14 cellular contexts compared by ENCODE assay signal in genomic region chr5:124706041-124706440, GRCh38. TPM values are rescaled to one million over a fixed set of nuclear protein-coding genes. Genes with fewer than 3 reads are reported as not detected.
DNase-seq lines count a peak whose midpoint lies in the region; ATAC-seq, FAIRE-seq and TF ChIP-seq lines count a peak whose summit lies in the region.
"Had no signal": no experiment of that assay in that cellular context is flagged by ENCODE, and none has a peak within 500 bp of the region (broad histone marks: within the 10 kb centered on the region; RNA-seq: fewer than 3 reads in every experiment).

No MANE protein-coding gene starts in this region.

- peaks cover 0 to 5% (median 0%) of the 10 kb centered on the region in 11 experiments; a peak in 5 of 22 replicates for H3K27me3 ChIP-seq in BLaER1 treated with 17β-estradiol and CSF1 and Interleukin-3, amounts not matched to agents 10 nM and 100 nM
- H3K27me3 ChIP-seq: gastrocnemius medialis had no signal

- H3K9me3 Mint-ChIP-seq in activated B cell treated with CpG ODN at 0.5 μM for 24 hours (no peaks in the 10 kb centered on the region), nephron progenitor cell (no peaks in the 10 kb centered on the region)
- H3K9me3 Mint-ChIP-seq: activated CD4-positive, alpha-beta T cell treated with anti-CD3 and anti-CD28 coated beads, Interleukin-2, amount 10 ng/mL, durations not matched to agents 7 days and 5 days had no signal

- TF ChIP-seq CTCF in activated B cell treated with CpG ODN at 0.5 μM for 24 hours (IDR thresholded peaks at IDR 0.05) (no peak), nephron progenitor cell (IDR thresholded peaks at IDR 0.05) (no peak)

- H3K4me3 ChIP-seq in BLaER1 treated with 17β-estradiol and CSF1 and Interleukin-3, amounts not matched to agents 10 nM and 100 nM = 0 out of 20 replicates have a peak overlapping the region, but pooled peaks of 1 of the 10 experiments have one; percentile 4

- no peak for DNase-seq in activated B cell treated with CpG ODN at 0.5 μM for 24 hours
- DNase-seq in nephron progenitor cell = no peak
- DNase-seq in activated CD4-positive, alpha-beta T cell treated with anti-CD3 and anti-CD28 coated beads, Interleukin-2, amount 50 U/mL, for 4 hours = no peak
- no peak for DNase-seq in foreskin melanocyte
- DNase-seq in urothelium cell line (ENCODE audit: low spot score) = no peak
- DNase-seq: activated CD4-positive, alpha-beta T cell treated with anti-CD3 and anti-CD28 coated beads, Interleukin-2, amount 10 ng/mL, durations not matched to agents 7 days and 5 days; CD4-positive, alpha-beta memory T cell; erythroblast; gastrocnemius medialis; KG1; SW 1271 had no signal

- CTCF ChIA-PET in activated B cell treated with CpG ODN at 0.5 μM for 24 hours (lab: Charles Lee) = interaction anchor here (1.1 kb wide), 1 partner anchor 42 kb away, joined by 6 read pairs; no protein-coding TSS in a partner anchor

- no peak for FAIRE-seq in urothelium cell line (lab: Jason Lieb, UNC)

- H3K27ac ChIP-seq in BLaER1 treated with 17β-estradiol and CSF1 and Interleukin-3, amounts not matched to agents 10 nM and 100 nM = 0 out of 22 replicates have a peak overlapping the region, but pooled peaks of 1 of the 11 experiments have one; percentile 21
- H3K27ac ChIP-seq: gastrocnemius medialis had no signal

- H3K27ac Mint-ChIP-seq in activated B cell treated with CpG ODN at 0.5 μM for 24 hours (peak overlapping the region; percentile 89), nephron progenitor cell (peak overlapping the region; percentile 33)
- H3K27ac Mint-ChIP-seq: activated CD4-positive, alpha-beta T cell treated with anti-CD3 and anti-CD28 coated beads, Interleukin-2, amount 10 ng/mL, durations not matched to agents 7 days and 5 days had no signal

- no peak overlapping the region for H3K9ac ChIP-seq in BLaER1 treated with 17β-estradiol and CSF1 and Interleukin-3, amounts not matched to agents 10 nM and 100 nM

- peaks cover 0 to 60% (median 4%) of the 10 kb centered on the region in 11 experiments; a peak in 11 of 22 replicates for H3K36me3 ChIP-seq in BLaER1 treated with 17β-estradiol and CSF1 and Interleukin-3, amounts not matched to agents 10 nM and 100 nM
- H3K36me3 ChIP-seq: gastrocnemius medialis had no signal

- POLR2A ChIA-PET in activated B cell treated with CpG ODN at 0.5 μM for 24 hours (lab: Charles Lee) = interaction anchor here (0.5 to 8.0 kb wide), 11 partner anchors 12 to 230 kb away, joined by 3 to 99 read pairs (median 6); partner anchors contain the start of gene ZNF608

- ATAC-seq in GM19351 (IDR thresholded peaks at IDR 0.05; ENCODE audit: unreplicated experiment) (peak; percentile 13), activated B cell treated with CpG ODN at 0.5 μM for 24 hours (ENCODE audit: low read depth) (peak; percentile 20), GM18858 (IDR thresholded peaks at IDR 0.05; ENCODE audit: unreplicated experiment) (no peak)

- no peaks in the 10 kb centered on the region for H3K27me3 Mint-ChIP-seq in activated B cell treated with CpG ODN at 0.5 μM for 24 hours
- H3K27me3 Mint-ChIP-seq in nephron progenitor cell (ENCODE audit: low read depth, poor library complexity) = no peaks in the 10 kb centered on the region
- H3K27me3 Mint-ChIP-seq: activated CD4-positive, alpha-beta T cell treated with anti-CD3 and anti-CD28 coated beads, Interleukin-2, amount 10 ng/mL, durations not matched to agents 7 days and 5 days had no signal

- no peaks in the 10 kb centered on the region for H3K9me3 ChIP-seq in BLaER1 treated with 17β-estradiol and CSF1 and Interleukin-3, amounts not matched to agents 10 nM and 100 nM (replicated peaks in 1 of 11)
- H3K9me3 ChIP-seq: gastrocnemius medialis had no signal

- H3K4me3 Mint-ChIP-seq in activated B cell treated with CpG ODN at 0.5 μM for 24 hours = peak overlapping the region; percentile 70
- H3K4me3 Mint-ChIP-seq in nephron progenitor cell = peak overlapping the region; percentile 33
- H3K4me3 Mint-ChIP-seq: activated CD4-positive, alpha-beta T cell treated with anti-CD3 and anti-CD28 coated beads, Interleukin-2, amount 10 ng/mL, durations not matched to agents 7 days and 5 days; CD4-positive, alpha-beta memory T cell had no signal

- no peaks in the 10 kb centered on the region for H3K36me3 Mint-ChIP-seq in activated B cell treated with CpG ODN at 0.5 μM for 24 hours (ENCODE audit: low read depth)
- peaks cover 10% of the 10 kb centered on the region for H3K36me3 Mint-ChIP-seq in nephron progenitor cell (ENCODE audit: low read depth)
- H3K36me3 Mint-ChIP-seq: CD4-positive, alpha-beta memory T cell had no signal

- H4K20me1 ChIP-seq in BLaER1 treated with 17β-estradiol and CSF1 and Interleukin-3, amounts not matched to agents 10 nM and 100 nM = peaks cover 0 to 100% (median 60%) of the 10 kb centered on the region in 11 experiments; a peak in 15 of 22 replicates

- H3K4me1 ChIP-seq in BLaER1 treated with 17β-estradiol and CSF1 and Interleukin-3, amounts not matched to agents 10 nM and 100 nM = peaks cover 60 to 95% (median 86%) of the 10 kb centered on the region in 10 experiments

- H3K4me2 ChIP-seq in BLaER1 treated with 17β-estradiol and CSF1 and Interleukin-3, amounts not matched to agents 10 nM and 100 nM = peak overlapping the region; percentile 62 to 92 (median 85)

- intact Hi-C loops in activated B cell treated with CpG ODN at 0.5 μM for 24 hours (cut with micrococcal nuclease) = loop anchor here (1.0 to 5.0 kb wide), 3 partner anchors 121 to 300 kb away; no protein-coding TSS in a partner anchor

- H3K4me1 Mint-ChIP-seq in activated B cell treated with CpG ODN at 0.5 μM for 24 hours (peaks cover 90% of the 10 kb centered on the region), nephron progenitor cell (peaks cover 100% of the 10 kb centered on the region)
- H3K4me1 Mint-ChIP-seq: activated CD4-positive, alpha-beta T cell treated with anti-CD3 and anti-CD28 coated beads, Interleukin-2, amount 10 ng/mL, durations not matched to agents 7 days and 5 days; CD4-positive, alpha-beta memory T cell had no signal

RNA-seq across cellular contexts. Expression of gene ZNF608, which starts 40.4 kb away (rescaled TPM):
- total RNA-seq in activated B cell treated with CpG ODN at 0.5 μM for 24 hours = 20.7 and 22.0 TPM in 2 replicates
- total RNA-seq: activated CD4-positive, alpha-beta T cell treated with anti-CD3 and anti-CD28 coated beads, Interleukin-2, amount 10 ng/mL, durations not matched to agents 7 days and 5 days; CD4-positive, alpha-beta memory T cell had no signal
